In genomic region chr2:8545676-8546318, GRCh38 we compare ENCODE assay signal across 11 cellular contexts.
A peak's percentile ranks its signal among the peaks of the same experiment; 100 is the strongest.
DNase-seq lines count a peak whose midpoint lies in the region; ATAC-seq and TF ChIP-seq lines count a peak whose summit lies in the region.
"Had no signal": no experiment of that assay in that cellular context is flagged by ENCODE, and none has a peak within 500 bp of the region (broad histone marks: within the 10 kb centered on the region; RNA-seq: fewer than 3 reads in every experiment).

No MANE protein-coding gene starts in this region.

- H3K4me1 Mint-ChIP-seq in activated CD4-positive, alpha-beta T cell treated with anti-CD3 and anti-CD28 coated beads, Interleukin-2, amount 10 ng/mL, durations not matched to agents 7 days and 5 days, result peaks cover 73% of the 10 kb centered on the region
- H3K4me1 Mint-ChIP-seq in stimulated activated effector memory CD8-positive, alpha-beta T cell treated with anti-CD3 and anti-CD28 coated beads, Interleukin-12 subunit alpha, Interleukin-12 subunit beta, amount 100 ng/mL, for 72 hours, result peaks cover 76% of the 10 kb centered on the region
- H3K4me1 Mint-ChIP-seq: WTC11 had no signal

- no peaks in the 10 kb centered on the region for H3K27me3 Mint-ChIP-seq in activated CD4-positive, alpha-beta T cell treated with anti-CD3 and anti-CD28 coated beads, Interleukin-2, amount 10 ng/mL, durations not matched to agents 7 days and 5 days

- no peaks in the 10 kb centered on the region for H3K9me3 Mint-ChIP-seq in activated CD4-positive, alpha-beta T cell treated with anti-CD3 and anti-CD28 coated beads, Interleukin-2, amount 10 ng/mL, durations not matched to agents 7 days and 5 days
- no peaks in the 10 kb centered on the region for H3K9me3 Mint-ChIP-seq in stimulated activated effector memory CD8-positive, alpha-beta T cell treated with anti-CD3 and anti-CD28 coated beads, Interleukin-12 subunit alpha, Interleukin-12 subunit beta, amount 100 ng/mL, for 72 hours
- H3K9me3 Mint-ChIP-seq: IgD-negative memory B cell, WTC11 had no signal

- H3K27ac ChIP-seq in OCI-LY3 (ENCODE audit: low read length) (peak overlapping the region; percentile 98), dorsolateral prefrontal cortex (peak overlapping the region in 30 of 59 donors; percentile 10 to 82 (median 48))
- H3K27ac ChIP-seq: thoracic aorta had no signal

- no peak overlapping the region for H3K4me3 Mint-ChIP-seq in activated CD4-positive, alpha-beta T cell treated with anti-CD3 and anti-CD28 coated beads, Interleukin-2, amount 10 ng/mL, durations not matched to agents 7 days and 5 days
- H3K4me3 Mint-ChIP-seq in stimulated activated effector memory CD8-positive, alpha-beta T cell treated with anti-CD3 and anti-CD28 coated beads, Interleukin-12 subunit alpha, Interleukin-12 subunit beta, amount 100 ng/mL, for 72 hours, result peak overlapping the region; percentile 80
- H3K4me3 Mint-ChIP-seq: WTC11 had no signal

- no peak overlapping the region for H2AFZ ChIP-seq in OCI-LY3 (ENCODE audit: low read depth, low read length)

- no peak for ATAC-seq in stimulated activated effector memory CD8-positive, alpha-beta T cell treated with anti-CD3 and anti-CD28 coated beads, Interleukin-12 subunit alpha, Interleukin-12 subunit beta, amount 100 ng/mL, for 72 hours
- ATAC-seq in GM19463 (IDR thresholded peaks at IDR 0.05; ENCODE audit: unreplicated experiment), result no peak

- no peak for DNase-seq in activated CD4-positive, alpha-beta T cell treated with anti-CD3 and anti-CD28 coated beads, Interleukin-2, amount 10 ng/mL, durations not matched to agents 7 days and 5 days
- DNase-seq in activated CD4-positive, alpha-beta T cell treated with anti-CD3 and anti-CD28 coated beads, Interleukin-2, amount 50 U/mL, for 48 hours, result no peak
- DNase-seq in dorsolateral prefrontal cortex (no peak), epidermal melanocyte (ENCODE audit: insufficient read length, low spot score) (no peak), NCI-H748 treated with DMSO at 0.1 percent for 48 hours (lab: John Stamatoyannopoulos, UW) (no peak)
- no peak for DNase-seq in stimulated activated effector memory CD8-positive, alpha-beta T cell treated with anti-CD3 and anti-CD28 coated beads, Interleukin-12 subunit alpha, Interleukin-12 subunit beta, amount 100 ng/mL, for 72 hours (ENCODE audit: low spot score in 2 of 2)

- peak overlapping the region; percentile 84 for H3K4me3 ChIP-seq in OCI-LY3 (ENCODE audit: low read length)
- no peak overlapping the region for H3K4me3 ChIP-seq in dorsolateral prefrontal cortex
- H3K4me3 ChIP-seq: thoracic aorta had no signal

- peaks cover 77% of the 10 kb centered on the region for H3K79me2 ChIP-seq in OCI-LY3 (ENCODE audit: low read length)

- intact Hi-C loops in dorsolateral prefrontal cortex (cut with DNase I), result no loop called here

- TF ChIP-seq CTCF in OCI-LY3 (IDR thresholded peaks at IDR 0.05; ENCODE audit: low read depth, low read length) (no peak), dorsolateral prefrontal cortex (IDR thresholded peaks at IDR 0.05 in 54 of 56, conservative IDR thresholded peaks at IDR 0.05 in 2 of 56; ENCODE audit: low read depth in 1 of 56, partially characterized antibody in 56 of 56) (no peak)

- H3K4me2 ChIP-seq in OCI-LY3 (ENCODE audit: low read length), result peak overlapping the region; percentile 96

- H4K20me1 ChIP-seq in OCI-LY3 (ENCODE audit: insufficient read depth, low read length), result no peaks in the 10 kb centered on the region

- peaks cover 95% of the 10 kb centered on the region for H3K4me1 ChIP-seq in OCI-LY3 (ENCODE audit: low read length)

- H3K27ac Mint-ChIP-seq in activated CD4-positive, alpha-beta T cell treated with anti-CD3 and anti-CD28 coated beads, Interleukin-2, amount 10 ng/mL, durations not matched to agents 7 days and 5 days, result peak overlapping the region; percentile 98
- peak overlapping the region; percentile 98 for H3K27ac Mint-ChIP-seq in stimulated activated effector memory CD8-positive, alpha-beta T cell treated with anti-CD3 and anti-CD28 coated beads, Interleukin-12 subunit alpha, Interleukin-12 subunit beta, amount 100 ng/mL, for 72 hours
- H3K27ac Mint-ChIP-seq: WTC11 had no signal

- H3K27me3 ChIP-seq in OCI-LY3 (ENCODE audit: low read depth, low read length), result no peaks in the 10 kb centered on the region
- H3K27me3 ChIP-seq in dorsolateral prefrontal cortex, result no peaks in the 10 kb centered on the region

- H3K9me3 ChIP-seq in OCI-LY3 (ENCODE audit: insufficient read depth, low read length), result no peaks in the 10 kb centered on the region
- H3K9me3 ChIP-seq: thoracic aorta had no signal

- H3K36me3 Mint-ChIP-seq in activated CD4-positive, alpha-beta T cell treated with anti-CD3 and anti-CD28 coated beads, Interleukin-2, amount 10 ng/mL, durations not matched to agents 7 days and 5 days (ENCODE audit: low read depth), result no peaks in the 10 kb centered on the region
- peaks cover 33% of the 10 kb centered on the region for H3K36me3 Mint-ChIP-seq in stimulated activated effector memory CD8-positive, alpha-beta T cell treated with anti-CD3 and anti-CD28 coated beads, Interleukin-12 subunit alpha, Interleukin-12 subunit beta, amount 100 ng/mL, for 72 hours
- H3K36me3 Mint-ChIP-seq: IgD-negative memory B cell, WTC11 had no signal

- H3K9ac ChIP-seq in OCI-LY3 (ENCODE audit: low read length), result peak overlapping the region; percentile 99

- CTCF ChIA-PET in activated CD4-positive, alpha-beta T cell treated with anti-CD3 and anti-CD28 coated beads, Interleukin-2, amount 10 ng/mL, durations not matched to agents 7 days and 5 days (lab: Charles Lee), result interaction anchor here (0.9 to 1.8 kb wide), 3 partner anchors 8 to 107 kb away, joined by 3 to 8 read pairs (median 3); no protein-coding TSS in a partner anchor

- POLR2A ChIA-PET in activated CD4-positive, alpha-beta T cell treated with anti-CD3 and anti-CD28 coated beads, Interleukin-2, amount 10 ng/mL, durations not matched to agents 7 days and 5 days (lab: Charles Lee), result no interaction called here

- peaks cover 29% of the 10 kb centered on the region for H3K36me3 ChIP-seq in OCI-LY3 (replicated peaks; ENCODE audit: low read depth, low read length)
- H3K36me3 ChIP-seq: thoracic aorta had no signal
